ENCODE assay signal across 16 cellular contexts in genomic region chr1:32485554-32486255, GRCh38. TPM values are rescaled to one million over a fixed set of nuclear protein-coding genes. Genes with fewer than 3 reads are reported as not detected.
"Had no signal": no experiment of that assay in that cellular context is flagged by ENCODE, and none has a peak within 500 bp of the region (broad histone marks: within the 10 kb centered on the region; RNA-seq: fewer than 3 reads in every experiment).

No MANE protein-coding gene starts in this region.

- H3K36me3 ChIP-seq: gastrocnemius medialis, tibial nerve had no signal

- H3K9me3 ChIP-seq: gastrocnemius medialis, tibial nerve had no signal

- H3K4me3 ChIP-seq: gastrocnemius medialis, tibial nerve had no signal

- H3K4me1 ChIP-seq: gastrocnemius medialis, tibial nerve had no signal

- DNase-seq: activated CD4-positive, alpha-beta T cell treated with anti-CD3 and anti-CD28 coated beads, Interleukin-2, amount 10 ng/mL, durations not matched to agents 7 days and 5 days; activated CD4-positive, CD25-positive, alpha-beta regulatory T cell; activated CD8-positive, alpha-beta memory T cell treated with anti-CD3 and anti-CD28 coated beads for 24 hours; activated naive CD4-positive, alpha-beta T cell treated with Interleukin-2 at 50 U/mL for 16 hours; activated naive CD8-positive, alpha-beta T cell treated with anti-CD3 and anti-CD28 coated beads, Interleukin-2, amount 50 U/mL, for 24 hours; endodermal cell; gastrocnemius medialis; hippocampal formation; kidney glomerular epithelial cell; naive B cell; posterior cingulate gyrus; stimulated activated CD4-positive, alpha-beta T cell treated with anti-CD3 and anti-CD28 coated beads, Interleukin-1b, Interleukin-23, amount 100 ng/mL, for 48 hours; T-helper 2 cell had no signal

- H3K27me3 ChIP-seq: gastrocnemius medialis, tibial nerve had no signal

- H3K27ac ChIP-seq: gastrocnemius medialis had no signal

- FAIRE-seq: TTC549 had no signal

RNA-seq across cellular contexts. Expression of gene ZBTB8B, which starts 20.8 kb away (rescaled TPM):
- total RNA-seq: activated CD4-positive, alpha-beta T cell treated with anti-CD3 and anti-CD28 coated beads, Interleukin-2, amount 10 ng/mL, durations not matched to agents 7 days and 5 days; gastrocnemius medialis; mesenteric fat pad had no signal
